7 cellular contexts compared by ENCODE assay signal in the genomic region with DNA sequence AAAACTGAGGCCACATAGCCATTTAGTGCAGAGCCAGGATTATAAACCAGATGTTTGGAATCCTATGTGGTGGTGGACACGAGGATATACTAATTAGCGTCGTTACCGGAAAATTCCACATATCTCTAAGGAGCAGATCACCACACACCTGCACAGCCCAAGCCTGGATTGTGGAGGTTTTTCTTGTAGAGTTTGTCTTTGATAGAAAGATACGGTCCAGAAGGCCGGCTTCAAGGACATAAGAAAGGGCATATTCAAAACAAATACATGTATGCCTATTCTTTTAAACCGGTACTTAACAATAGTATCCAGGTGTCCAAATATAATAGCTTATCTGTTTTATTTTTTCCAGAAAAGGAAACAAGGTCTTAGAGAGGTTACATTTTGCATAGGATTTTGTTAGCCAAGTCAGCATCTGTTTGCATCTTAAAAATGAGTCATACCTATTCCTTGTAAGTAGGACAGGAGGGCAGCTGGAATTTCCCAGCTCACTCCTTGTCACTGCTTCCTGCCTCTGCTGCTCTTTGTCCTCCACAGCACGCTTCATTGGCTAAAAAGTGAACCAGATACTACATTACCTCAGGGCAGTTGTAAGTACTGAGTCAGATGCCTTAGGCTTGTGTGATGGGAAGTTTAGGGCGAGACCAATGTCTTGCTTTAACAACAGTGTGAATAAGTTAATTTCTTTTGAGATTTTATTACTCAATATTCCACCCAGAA. TPM values are rescaled to one million over a fixed set of nuclear protein-coding genes. Genes with fewer than 3 reads are reported as not detected.
DNase-seq lines count a peak whose midpoint lies in the region; ATAC-seq and TF ChIP-seq lines count a peak whose summit lies in the region.

No MANE protein-coding gene starts in this region.

- H3K27ac ChIP-seq in HEK293 (ENCODE audit: extremely low read depth, low read depth, low read length), result no peak overlapping the region
- H3K27ac ChIP-seq in OCI-LY7 (ENCODE audit: low read depth, low read length, poor library complexity, severe bottlenecking), result no peak overlapping the region

- no peak overlapping the region for H3K4me3 ChIP-seq in GM12865 (ENCODE audit: low read depth, low read length)
- no peak overlapping the region for H3K4me3 ChIP-seq in HEK293 (ENCODE audit: low read depth, low read length)
- H3K4me3 ChIP-seq in OCI-LY7 (ENCODE audit: low read depth, low read length, poor library complexity, severe bottlenecking), result no peak overlapping the region

- CTCF ChIA-PET in HEK293 (lab: Yijun Ruan, JAX) (interaction anchor here (0.8 to 1.0 kb wide), 2 partner anchors 91 to 232 kb away, joined by 3 read pairs; no protein-coding TSS in a partner anchor), OCI-LY7 (lab: Charles Lee; ENCODE audit: unreplicated experiment) (no interaction called here)

- H3K4me2 ChIP-seq in OCI-LY7 (ENCODE audit: low read length), result no peak overlapping the region

- peak; percentile 86 for DNase-seq in GM12865 (ENCODE audit: low read depth)
- peak; percentile 2 to 12 for DNase-seq in erythroblast (lab: John Stamatoyannopoulos, UW)
- peak; percentile 27 for DNase-seq in pons (ENCODE audit: low spot score)
- DNase-seq in OCI-LY7 (ENCODE audit: low spot score), result no peak

- H3K79me2 ChIP-seq in OCI-LY7 (ENCODE audit: insufficient read depth, low read depth, low read length), result no peaks in the 10 kb centered on the region

- no peaks in the 10 kb centered on the region for H3K9me2 ChIP-seq in OCI-LY7 (ENCODE audit: insufficient read depth, low read length)

- H3K4me1 ChIP-seq in HEK293 (ENCODE audit: control insufficient read depth, insufficient read depth, low read length), result no peaks in the 10 kb centered on the region
- no peaks in the 10 kb centered on the region for H3K4me1 ChIP-seq in OCI-LY7 (ENCODE audit: insufficient read depth, low read length, poor library complexity, severe bottlenecking)

- no peak for TF ChIP-seq CTCF in GM12865 (IDR thresholded peaks at IDR 0.05; ENCODE audit: insufficient read depth, low read depth, low read length, missing control alignments)
- TF ChIP-seq CTCF in HEK293 (tag by site-specific recombination; IDR thresholded peaks at IDR 0.05), result no peak
- no peak for TF ChIP-seq CTCF in OCI-LY7 (conservative IDR thresholded peaks at IDR 0.05; ENCODE audit: low read length)

- no peak for TF ChIP-seq POLR2A in erythroblast (IDR thresholded peaks at IDR 0.05; ENCODE audit: low read length)

- H3K36me3 ChIP-seq in HEK293 (ENCODE audit: control insufficient read depth in 2 of 2, insufficient read depth in 1 of 2, low read length in 2 of 2) (no peaks in the 10 kb centered on the region), OCI-LY7 (ENCODE audit: insufficient read depth, low read length) (no peaks in the 10 kb centered on the region)

- no TSS peak for BruUV-seq in OCI-LY7 (replicated peaks; lab: Mats Ljungman, UMichigan)

- intact Hi-C loops in OCI-LY7 (cut with micrococcal nuclease; ENCODE audit: unreplicated experiment), result no loop called here

- no peak overlapping the region for H2AFZ ChIP-seq in OCI-LY7 (ENCODE audit: low read length)

- no peaks in the 10 kb centered on the region for H3K9me3 ChIP-seq in HEK293 (ENCODE audit: control insufficient read depth, insufficient read depth, low read depth, low read length)
- H3K9me3 ChIP-seq in OCI-LY7 (ENCODE audit: low read length), result no peaks in the 10 kb centered on the region

- ATAC-seq in SK-N-SH treated with all-trans-retinoic acid at 6 μM for 48 hours, result peak; percentile 81
- ATAC-seq in HG03108 (IDR thresholded peaks at IDR 0.05; ENCODE audit: unreplicated experiment), result no peak

- H4K20me1 ChIP-seq in OCI-LY7 (ENCODE audit: insufficient read depth, low read length), result no peaks in the 10 kb centered on the region

- POLR2A ChIA-PET in HEK293 (lab: Yijun Ruan, JAX), result interaction anchor here (1.6 kb wide), 1 partner anchor 160 kb away, joined by 10 read pairs; the partner anchor contains the start of gene ZFAND5
- POLR2A ChIA-PET in OCI-LY7 (lab: Charles Lee), result no interaction called here

TF ChIP-seq in HEK293, 187 proteins besides CTCF, POLR2A, EP300 and RAD21:
- TF ChIP-seq ZNF510 (tag by site-specific recombination; IDR thresholded peaks at IDR 0.05; ENCODE audit: insufficient replicate concordance) (no peak), OSR2 (tag by site-specific recombination; IDR thresholded peaks at IDR 0.05) (0 out of 2 replicates have a peak, but pooled peaks have one; percentile 23)

TF ChIP-seq in SK-N-SH treated with all-trans-retinoic acid at 6 μM for 48 hours, 23 proteins besides CTCF, POLR2A, EP300 and RAD21:
- TF ChIP-seq ZFP3 (CRISPR knock-in tag; IDR thresholded peaks at IDR 0.05) (no peak), SNAI2 (CRISPR knock-in tag; IDR thresholded peaks at IDR 0.05) (no peak), TCF4 (CRISPR knock-in tag; IDR thresholded peaks at IDR 0.05; ENCODE audit: borderline replicate concordance) (no peak), ZC3H10 (CRISPR knock-in tag; IDR thresholded peaks at IDR 0.05) (no peak), RARB (CRISPR knock-in tag; IDR thresholded peaks at IDR 0.05) (no peak), PATZ1 (CRISPR knock-in tag; IDR thresholded peaks at IDR 0.05; ENCODE audit: borderline replicate concordance) (no peak), ARNTL (CRISPR knock-in tag; IDR thresholded peaks at IDR 0.05; ENCODE audit: borderline replicate concordance, low read depth) (no peak), GLIS3 (CRISPR knock-in tag; IDR thresholded peaks at IDR 0.05) (no peak), PPARA (CRISPR knock-in tag; IDR thresholded peaks at IDR 0.05; ENCODE audit: borderline replicate concordance) (no peak), CREB5 (CRISPR knock-in tag; IDR thresholded peaks at IDR 0.05; ENCODE audit: low read depth) (no peak), ZNF565 (CRISPR knock-in tag; conservative IDR thresholded peaks at IDR 0.05; ENCODE audit: low read depth) (no peak), TOX (CRISPR knock-in tag; IDR thresholded peaks at IDR 0.05; ENCODE audit: borderline replicate concordance) (no peak), ZNF8 (CRISPR knock-in tag; IDR thresholded peaks at IDR 0.05) (no peak), ISL1 (CRISPR knock-in tag; IDR thresholded peaks at IDR 0.05) (no peak), ZFP30 (CRISPR knock-in tag; IDR thresholded peaks at IDR 0.05) (no peak), OSR1 (CRISPR knock-in tag; IDR thresholded peaks at IDR 0.05) (no peak)
- TF ChIP-seq, protein P1, sequence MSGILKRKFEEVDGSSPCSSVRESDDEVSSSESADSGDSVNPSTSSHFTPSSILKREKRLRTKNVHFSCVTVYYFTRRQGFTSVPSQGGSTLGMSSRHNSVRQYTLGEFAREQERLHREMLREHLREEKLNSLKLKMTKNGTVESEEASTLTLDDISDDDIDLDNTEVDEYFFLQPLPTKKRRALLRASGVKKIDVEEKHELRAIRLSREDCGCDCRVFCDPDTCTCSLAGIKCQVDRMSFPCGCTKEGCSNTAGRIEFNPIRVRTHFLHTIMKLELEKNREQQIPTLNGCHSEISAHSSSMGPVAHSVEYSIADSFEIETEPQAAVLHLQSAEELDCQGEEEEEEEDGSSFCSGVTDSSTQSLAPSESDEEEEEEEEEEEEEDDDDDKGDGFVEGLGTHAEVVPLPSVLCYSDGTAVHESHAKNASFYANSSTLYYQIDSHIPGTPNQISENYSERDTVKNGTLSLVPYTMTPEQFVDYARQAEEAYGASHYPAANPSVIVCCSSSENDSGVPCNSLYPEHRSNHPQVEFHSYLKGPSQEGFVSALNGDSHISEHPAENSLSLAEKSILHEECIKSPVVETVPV (CRISPR knock-in tag; IDR thresholded peaks at IDR 0.05), result no peak
- TF ChIP-seq, protein P2, sequence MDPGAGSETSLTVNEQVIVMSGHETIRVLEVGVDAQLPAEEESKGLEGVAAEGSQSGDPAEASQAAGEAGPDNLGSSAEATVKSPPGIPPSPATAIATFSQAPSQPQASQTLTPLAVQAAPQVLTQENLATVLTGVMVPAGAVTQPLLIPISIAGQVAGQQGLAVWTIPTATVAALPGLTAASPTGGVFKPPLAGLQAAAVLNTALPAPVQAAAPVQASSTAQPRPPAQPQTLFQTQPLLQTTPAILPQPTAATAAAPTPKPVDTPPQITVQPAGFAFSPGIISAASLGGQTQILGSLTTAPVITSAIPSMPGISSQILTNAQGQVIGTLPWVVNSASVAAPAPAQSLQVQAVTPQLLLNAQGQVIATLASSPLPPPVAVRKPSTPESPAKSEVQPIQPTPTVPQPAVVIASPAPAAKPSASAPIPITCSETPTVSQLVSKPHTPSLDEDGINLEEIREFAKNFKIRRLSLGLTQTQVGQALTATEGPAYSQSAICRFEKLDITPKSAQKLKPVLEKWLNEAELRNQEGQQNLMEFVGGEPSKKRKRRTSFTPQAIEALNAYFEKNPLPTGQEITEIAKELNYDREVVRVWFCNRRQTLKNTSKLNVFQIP (CRISPR knock-in tag; IDR thresholded peaks at IDR 0.05; ENCODE audit: borderline replicate concordance, low read depth), result no peak

RNA-seq across cellular contexts. Expression of gene TMC1, which starts 3.6 kb away (rescaled TPM):
- total RNA-seq in OCI-LY7 (2014; rRNA removed; shearing (Covaris generic)), result not detected in 2 replicates
- total RNA-seq in OCI-LY7 (2022), result not detected in 2 replicates
